Comparison of ENCODE assay signal across 8 cellular contexts in the genomic region with DNA sequence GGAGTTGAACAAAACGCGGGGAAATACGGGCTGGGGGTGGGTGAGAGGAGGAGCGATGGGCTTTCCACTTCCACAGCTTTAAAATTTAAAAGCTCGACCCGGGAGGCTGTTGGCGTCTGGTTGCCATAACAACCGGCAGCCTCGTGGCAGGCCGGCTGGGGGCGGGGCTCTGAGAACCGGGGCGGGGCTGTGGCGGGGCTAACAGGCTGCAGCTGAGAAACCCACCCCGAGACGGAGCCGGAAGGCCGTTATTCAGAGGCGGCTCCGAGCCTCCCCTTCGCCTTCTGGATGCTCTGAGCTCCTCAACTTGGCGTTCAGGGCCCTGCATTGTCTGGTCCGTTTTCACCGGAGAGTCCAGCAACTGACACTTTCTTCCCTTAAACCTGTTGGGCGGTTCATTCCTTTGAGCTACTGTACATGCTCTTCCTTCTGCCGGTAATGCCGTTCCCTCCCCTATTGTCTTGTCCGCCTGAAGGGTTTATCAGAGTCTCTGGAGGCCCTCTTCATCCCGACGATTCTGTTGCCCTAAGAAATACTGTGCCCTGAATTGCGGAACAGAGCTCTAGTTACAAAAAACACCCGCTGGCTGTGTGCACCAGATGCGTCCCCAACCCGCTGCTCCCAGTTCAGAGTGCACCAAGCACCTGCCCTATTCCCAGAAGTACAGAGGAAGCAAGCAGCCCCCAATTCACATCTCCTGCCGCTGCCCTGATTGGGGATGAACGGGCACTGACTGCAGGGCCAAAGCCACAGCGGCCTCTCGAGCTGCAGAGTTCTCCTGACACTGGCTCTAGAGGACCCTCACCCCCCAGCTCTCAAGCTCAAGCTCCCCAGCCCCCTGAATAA. TPM values are rescaled to one million over a fixed set of nuclear protein-coding genes. Genes with fewer than 3 reads are reported as not detected.
DNase-seq lines count a peak whose midpoint lies in the region; ATAC-seq and FAIRE-seq lines count a peak whose summit lies in the region.

No MANE protein-coding gene starts in this region.

- H3K27me3 Mint-ChIP-seq in activated T-cell treated with anti-CD3 and anti-CD28 coated beads, Interleukin-2, amount 50 U/mL, for 72 hours (ENCODE audit: low read depth) = no peaks in the 10 kb centered on the region
- H3K27me3 Mint-ChIP-seq in naive thymus-derived CD4-positive, alpha-beta T cell = peaks cover 0 to 3% (median 0%) of the 10 kb centered on the region in 5 donors

- H3K27ac ChIP-seq in naive thymus-derived CD4-positive, alpha-beta T cell (ENCODE audit: low read depth, low read length) = peak overlapping the region; percentile 79

- no peak for FAIRE-seq in HTR-8/SVneo (lab: Jason Lieb, UNC)

- CTCF ChIA-PET in naive thymus-derived CD4-positive, alpha-beta T cell (lab: Charles Lee) = interaction anchor here (0.6 to 1.7 kb wide), 7 partner anchors 32 to 1315 kb away, joined by 3 to 8 read pairs (median 3); partner anchors contain the start of genes MGRN1, ROGDI and ZNF500

- peak overlapping the region; percentile 87 to 97 for H3K4me3 Mint-ChIP-seq in activated T-cell treated with anti-CD3 and anti-CD28 coated beads, Interleukin-2, amount 50 U/mL, for 72 hours
- peak overlapping the region; percentile 84 to 96 (median 92) for H3K4me3 Mint-ChIP-seq in naive thymus-derived CD4-positive, alpha-beta T cell
- peak overlapping the region; percentile 90 for H3K4me3 Mint-ChIP-seq in stimulated activated effector memory CD8-positive, alpha-beta T cell treated with anti-CD3 and anti-CD28 coated beads, Interleukin-12 subunit alpha, Interleukin-12 subunit beta, amount 100 ng/mL, for 72 hours

- peaks cover 25% of the 10 kb centered on the region for H3K4me1 Mint-ChIP-seq in activated T-cell treated with anti-CD3 and anti-CD28 coated beads, Interleukin-2, amount 50 U/mL, for 72 hours (ENCODE audit: low read depth)
- H3K4me1 Mint-ChIP-seq in naive thymus-derived CD4-positive, alpha-beta T cell = peaks cover 9 to 32% (median 20%) of the 10 kb centered on the region in 7 donors
- H3K4me1 Mint-ChIP-seq in stimulated activated effector memory CD8-positive, alpha-beta T cell treated with anti-CD3 and anti-CD28 coated beads, Interleukin-12 subunit alpha, Interleukin-12 subunit beta, amount 100 ng/mL, for 72 hours = peaks cover 26% of the 10 kb centered on the region

- peak; percentile 50 for ATAC-seq in GM21381 (IDR thresholded peaks at IDR 0.05; ENCODE audit: unreplicated experiment)
- peak; percentile 81 to 83 for ATAC-seq in activated T-cell treated with anti-CD3 and anti-CD28 coated beads, Interleukin-2, amount 50 U/mL, for 72 hours (replicated peaks in 1 of 2)
- ATAC-seq in naive thymus-derived CD4-positive, alpha-beta T cell = peak; percentile 86
- peak; percentile 87 for ATAC-seq in stimulated activated effector memory CD8-positive, alpha-beta T cell treated with anti-CD3 and anti-CD28 coated beads, Interleukin-12 subunit alpha, Interleukin-12 subunit beta, amount 100 ng/mL, for 72 hours

- intact Hi-C loops in naive thymus-derived CD4-positive, alpha-beta T cell (cut with micrococcal nuclease) = loop anchor here (1.0 to 10.0 kb wide), 13 partner anchors 32 to 460 kb away; partner anchors contain the start of genes GLYR1 (in 2 of the 2), NUDT16L1 (in 2 of the 2), ROGDI (in 2 of the 2) and UBN1 (in 2 of the 2)

- no peaks in the 10 kb centered on the region for H3K9me3 Mint-ChIP-seq in activated T-cell treated with anti-CD3 and anti-CD28 coated beads, Interleukin-2, amount 50 U/mL, for 72 hours
- no peaks in the 10 kb centered on the region for H3K9me3 Mint-ChIP-seq in naive thymus-derived CD4-positive, alpha-beta T cell
- no peaks in the 10 kb centered on the region for H3K9me3 Mint-ChIP-seq in stimulated activated effector memory CD8-positive, alpha-beta T cell treated with anti-CD3 and anti-CD28 coated beads, Interleukin-12 subunit alpha, Interleukin-12 subunit beta, amount 100 ng/mL, for 72 hours

- POLR2A ChIA-PET in naive thymus-derived CD4-positive, alpha-beta T cell (lab: Charles Lee) = interaction anchor here (0.7 to 2.9 kb wide), 22 partner anchors 9 to 319 kb away, joined by 3 to 41 read pairs (median 4); partner anchors contain the start of genes CORO7, GLYR1, MGRN1 and NAGPA

- peak overlapping the region; percentile 23 for H3K27ac Mint-ChIP-seq in activated T-cell treated with anti-CD3 and anti-CD28 coated beads, Interleukin-2, amount 50 U/mL, for 72 hours
- peak overlapping the region; percentile 73 to 92 (median 90) for H3K27ac Mint-ChIP-seq in naive thymus-derived CD4-positive, alpha-beta T cell
- peak overlapping the region; percentile 90 for H3K27ac Mint-ChIP-seq in stimulated activated effector memory CD8-positive, alpha-beta T cell treated with anti-CD3 and anti-CD28 coated beads, Interleukin-12 subunit alpha, Interleukin-12 subunit beta, amount 100 ng/mL, for 72 hours

- DNase-seq in DMS 273 treated with DMSO at 0.1 percent for 48 hours (lab: John Stamatoyannopoulos, UW) = peak; percentile 50
- peak; percentile 90 for DNase-seq in HTR-8/SVneo (ENCODE audit: insufficient read length, low spot score)
- peak; percentile 38 for DNase-seq in OCI-M2 (lab: John Stamatoyannopoulos, UW; ENCODE audit: unreplicated experiment)
- peak; percentile 95 to 96 for DNase-seq in activated T-cell treated with anti-CD3 and anti-CD28 coated beads, Interleukin-2, amount 50 U/mL, for 72 hours
- DNase-seq in fibroblast of gingiva (ENCODE audit: low read depth) = peak; percentile 74
- DNase-seq in naive thymus-derived CD4-positive, alpha-beta T cell = peak; percentile 86 to 95 (median 92)
- peak; percentile 84 to 95 for DNase-seq in stimulated activated effector memory CD8-positive, alpha-beta T cell treated with anti-CD3 and anti-CD28 coated beads, Interleukin-12 subunit alpha, Interleukin-12 subunit beta, amount 100 ng/mL, for 72 hours (ENCODE audit: low spot score in 2 of 2)

- H3K4me1 ChIP-seq in naive thymus-derived CD4-positive, alpha-beta T cell (ENCODE audit: control insufficient read depth in 2 of 2, insufficient read depth in 2 of 2, low read length in 2 of 2) = peaks cover 6 to 9% of the 10 kb centered on the region in 2 donors

- no peaks in the 10 kb centered on the region for H3K9me3 ChIP-seq in naive thymus-derived CD4-positive, alpha-beta T cell (ENCODE audit: control insufficient read depth in 2 of 3, low read length in 3 of 3)

- H3K36me3 Mint-ChIP-seq in activated T-cell treated with anti-CD3 and anti-CD28 coated beads, Interleukin-2, amount 50 U/mL, for 72 hours (ENCODE audit: insufficient read depth in 2 of 2) = peaks cover 0 to 3% of the 10 kb centered on the region in 2 donors
- H3K36me3 Mint-ChIP-seq in naive thymus-derived CD4-positive, alpha-beta T cell = peaks cover 0 to 6% (median 3%) of the 10 kb centered on the region in 5 donors
- peaks cover 20% of the 10 kb centered on the region for H3K36me3 Mint-ChIP-seq in stimulated activated effector memory CD8-positive, alpha-beta T cell treated with anti-CD3 and anti-CD28 coated beads, Interleukin-12 subunit alpha, Interleukin-12 subunit beta, amount 100 ng/mL, for 72 hours

- H3K36me3 ChIP-seq in naive thymus-derived CD4-positive, alpha-beta T cell (ENCODE audit: control insufficient read depth in 2 of 3, insufficient read depth in 3 of 3, low read length in 3 of 3) = peaks cover 0 to 10% (median 0%) of the 10 kb centered on the region in 3 experiments

- peak overlapping the region; percentile 98 for H3K4me3 ChIP-seq in naive thymus-derived CD4-positive, alpha-beta T cell (ENCODE audit: low read length)

- H3K27me3 ChIP-seq in naive thymus-derived CD4-positive, alpha-beta T cell (ENCODE audit: control insufficient read depth in 2 of 2, insufficient read depth in 2 of 2, low read length in 2 of 2) = no peaks in the 10 kb centered on the region

RNA-seq across cellular contexts. Expression of gene DNAAF8, which starts 0.6 kb away (rescaled TPM):
- total RNA-seq in activated T-cell treated with anti-CD3 and anti-CD28 coated beads, Interleukin-2, amount 50 U/mL, for 72 hours = under 1 TPM in 1 of 2 donors, not detected in 1; 0.48 TPM
- total RNA-seq in naive thymus-derived CD4-positive, alpha-beta T cell = under 1 TPM; 0.11 to 0.57 (median 0.27) TPM
- polyA plus RNA-seq in naive thymus-derived CD4-positive, alpha-beta T cell = under 1 TPM in 1 of 2 donors, not detected in 1; 0.31 TPM

RNA-seq across cellular contexts. Expression of gene ANKS3, which starts 0.9 kb away (rescaled TPM):
- 10 to 100 TPM; 18.0 to 20.6 TPM for total RNA-seq in activated T-cell treated with anti-CD3 and anti-CD28 coated beads, Interleukin-2, amount 50 U/mL, for 72 hours
- 10 to 100 TPM; 17.6 to 32.7 (median 25.3) TPM for total RNA-seq in naive thymus-derived CD4-positive, alpha-beta T cell
- polyA plus RNA-seq in naive thymus-derived CD4-positive, alpha-beta T cell = 1 to 10 TPM; 4.1 to 8.5 TPM

RNA-seq across cellular contexts. Expression of gene ZNF500, which starts 32.0 kb away (rescaled TPM):
- total RNA-seq in activated T-cell treated with anti-CD3 and anti-CD28 coated beads, Interleukin-2, amount 50 U/mL, for 72 hours = 10 to 100 TPM; 14.1 TPM
- total RNA-seq in naive thymus-derived CD4-positive, alpha-beta T cell = 10 to 100 TPM; 13.8 to 43.0 (median 24.7) TPM
- 10 to 100 TPM; 11.0 to 25.7 TPM for polyA plus RNA-seq in naive thymus-derived CD4-positive, alpha-beta T cell

RNA-seq across cellular contexts. Expression of gene NUDT16L1, which starts 41.6 kb away (rescaled TPM):
- 10 to 100 TPM; 22.8 to 28.0 TPM for total RNA-seq in activated T-cell treated with anti-CD3 and anti-CD28 coated beads, Interleukin-2, amount 50 U/mL, for 72 hours
- total RNA-seq in naive thymus-derived CD4-positive, alpha-beta T cell = 10 to 100 TPM; 42.8 to 65.4 (median 53.3) TPM
- 100 to 1,000 TPM; 104 to 133 TPM for polyA plus RNA-seq in naive thymus-derived CD4-positive, alpha-beta T cell

RNA-seq across cellular contexts. Expression of gene SEPTIN12, which starts 53.2 kb away (rescaled TPM):
- total RNA-seq in activated T-cell treated with anti-CD3 and anti-CD28 coated beads, Interleukin-2, amount 50 U/mL, for 72 hours = not detected
- total RNA-seq in naive thymus-derived CD4-positive, alpha-beta T cell = not detected
- polyA plus RNA-seq in naive thymus-derived CD4-positive, alpha-beta T cell = not detected

Comparison
In these comparisons a context has a peak if more than half of its experiments do, and no peak if none do; other contexts are left out.
1. Peak in every context shown above with its lines: DNase-seq, ATAC-seq, H3K4me3 ChIP-seq and H3K27ac ChIP-seq.
2. DNase-seq: peak in every context shown above with its lines; median percentile 96 in activated T-cell treated with anti-CD3 and anti-CD28 coated beads, Interleukin-2, amount 50 U/mL, for 72 hours; 92 in naive thymus-derived CD4-positive, alpha-beta T cell; 90 in HTR-8/SVneo; 90 in stimulated activated effector memory CD8-positive, alpha-beta T cell treated with anti-CD3 and anti-CD28 coated beads, Interleukin-12 subunit alpha, Interleukin-12 subunit beta, amount 100 ng/mL, for 72 hours; 74 in fibroblast of gingiva; 50 in DMS 273 treated with DMSO at 0.1 percent for 48 hours; 38 in OCI-M2.
3. H3K27ac Mint-ChIP-seq: peak in every context shown above with its lines; median percentile 90 in naive thymus-derived CD4-positive, alpha-beta T cell; 90 in stimulated activated effector memory CD8-positive, alpha-beta T cell treated with anti-CD3 and anti-CD28 coated beads, Interleukin-12 subunit alpha, Interleukin-12 subunit beta, amount 100 ng/mL, for 72 hours; 23 in activated T-cell treated with anti-CD3 and anti-CD28 coated beads, Interleukin-2, amount 50 U/mL, for 72 hours.